20 cellular contexts compared by ENCODE assay signal in the genomic region with DNA sequence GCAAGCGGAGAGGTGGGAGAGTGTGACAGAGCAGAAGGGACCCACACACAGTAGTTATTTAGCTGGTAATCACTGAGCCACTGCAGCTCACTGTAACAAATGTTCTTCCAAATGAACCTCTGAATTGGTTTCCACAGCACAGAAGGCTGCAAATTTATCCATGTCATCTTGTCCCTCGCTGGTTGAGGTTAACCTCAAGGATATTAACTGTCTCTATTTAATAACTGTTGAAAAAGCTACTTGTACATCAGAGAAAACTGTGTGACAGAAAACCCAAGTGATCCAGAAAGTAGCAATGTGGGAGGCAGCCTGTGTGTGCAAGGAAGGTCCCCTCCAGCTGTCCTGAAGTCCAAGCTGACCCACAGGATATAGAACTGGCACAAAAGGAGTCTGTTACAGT.
"Had no signal": no experiment of that assay in that cellular context is flagged by ENCODE, and none has a peak within 500 bp of the region (broad histone marks: within the 10 kb centered on the region; RNA-seq: fewer than 3 reads in every experiment).

No MANE protein-coding gene starts in this region.

- H3K27me3 ChIP-seq: ascending aorta, hepatocyte, tibial artery had no signal

- H3K4me2 ChIP-seq: hepatocyte had no signal

- H3K4me3 Mint-ChIP-seq: central memory CD8-positive, alpha-beta T cell; immature natural killer cell; nephron progenitor cell; stimulated activated effector memory CD8-positive, alpha-beta T cell treated with anti-CD3 and anti-CD28 coated beads, Interleukin-12 subunit alpha, Interleukin-12 subunit beta, amount 100 ng/mL, for 72 hours; stimulated activated naive CD8-positive, alpha-beta T cell treated with anti-CD3 and anti-CD28 coated beads, Interleukin-15, amount 100 ng/mL, for 72 hours had no signal

- H3K27ac ChIP-seq: ascending aorta, hepatocyte, left ventricle myocardium inferior, tibial artery had no signal

- H3K4me1 Mint-ChIP-seq: central memory CD8-positive, alpha-beta T cell; immature natural killer cell had no signal

- H3K79me2 ChIP-seq: hepatocyte had no signal

- H3K27ac Mint-ChIP-seq: activated naive CD4-positive, alpha-beta T cell treated with anti-CD3 and anti-CD28 coated beads, Interleukin-2, amount 50 U/mL, for 72 hours; immature natural killer cell; nephron progenitor cell; stimulated activated effector memory CD8-positive, alpha-beta T cell treated with anti-CD3 and anti-CD28 coated beads, Interleukin-12 subunit alpha, Interleukin-12 subunit beta, amount 100 ng/mL, for 72 hours; stimulated activated naive CD8-positive, alpha-beta T cell treated with anti-CD3 and anti-CD28 coated beads, Interleukin-15, amount 100 ng/mL, for 72 hours had no signal

- H3K9me3 Mint-ChIP-seq: nephron progenitor cell; stimulated activated effector memory CD8-positive, alpha-beta T cell treated with anti-CD3 and anti-CD28 coated beads, Interleukin-12 subunit alpha, Interleukin-12 subunit beta, amount 100 ng/mL, for 72 hours had no signal

- H3K27me3 Mint-ChIP-seq: central memory CD8-positive, alpha-beta T cell; stimulated activated naive CD8-positive, alpha-beta T cell treated with anti-CD3 and anti-CD28 coated beads, Interleukin-15, amount 100 ng/mL, for 72 hours had no signal

- H3K4me1 ChIP-seq: left ventricle myocardium inferior had no signal

- ATAC-seq: activated naive CD4-positive, alpha-beta T cell treated with anti-CD3 and anti-CD28 coated beads, Interleukin-2, amount 50 U/mL, for 72 hours; esophagus mucosa; sciatic nerve; stimulated activated effector memory CD8-positive, alpha-beta T cell treated with anti-CD3 and anti-CD28 coated beads, Interleukin-12 subunit alpha, Interleukin-12 subunit beta, amount 100 ng/mL, for 72 hours; stimulated activated naive CD8-positive, alpha-beta T cell treated with anti-CD3 and anti-CD28 coated beads, Interleukin-15, amount 100 ng/mL, for 72 hours had no signal

- H3K36me3 Mint-ChIP-seq: stimulated activated effector memory CD8-positive, alpha-beta T cell treated with anti-CD3 and anti-CD28 coated beads, Interleukin-12 subunit alpha, Interleukin-12 subunit beta, amount 100 ng/mL, for 72 hours had no signal

- DNase-seq: activated T-cell treated with anti-CD3 and anti-CD28 coated beads, Interleukin-2, amount 50 U/mL, for 1 hour; effector memory CD4-positive, alpha-beta T cell; foreskin melanocyte; glutamatergic neuron; immature natural killer cell; kidney glomerular epithelial cell; left ventricle myocardium inferior; midbrain; nephron progenitor cell; occipital lobe; stimulated activated naive CD8-positive, alpha-beta T cell treated with anti-CD3 and anti-CD28 coated beads, Interleukin-15, amount 100 ng/mL, for 72 hours; T-helper 9 cell; tibial artery had no signal

- H3K9me3 ChIP-seq: ascending aorta, left ventricle myocardium inferior, tibial artery had no signal

- H3K4me3 ChIP-seq: ascending aorta, hepatocyte, left ventricle myocardium inferior, tibial artery had no signal

- H3K36me3 ChIP-seq: ascending aorta, left ventricle myocardium inferior, tibial artery had no signal

- H2AFZ ChIP-seq: hepatocyte had no signal
